Comparison of ENCODE assay signal across 25 cellular contexts in the genomic region with DNA sequence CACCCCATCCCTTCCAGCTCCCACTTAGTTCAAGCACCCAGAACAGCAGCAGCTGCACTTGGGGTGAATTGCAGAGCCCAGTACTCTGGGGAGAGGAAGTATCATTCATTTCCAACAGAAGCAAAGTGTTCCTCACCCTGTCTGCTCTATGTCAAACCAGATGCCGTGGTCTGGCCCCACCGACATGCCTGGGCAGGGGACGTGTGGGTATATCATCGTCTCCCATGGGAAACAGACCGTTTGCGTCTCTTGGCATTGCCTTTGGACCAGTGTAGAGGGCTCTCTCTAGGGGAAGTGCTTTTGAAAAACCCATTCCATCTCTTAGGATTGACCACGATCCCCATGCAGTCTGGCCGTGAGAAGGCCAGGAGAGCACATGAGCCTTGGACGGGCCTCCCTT. TPM values are rescaled to one million over a fixed set of nuclear protein-coding genes. Genes with fewer than 3 reads are reported as not detected.
"Had no signal": no experiment of that assay in that cellular context is flagged by ENCODE, and none has a peak within 500 bp of the region (broad histone marks: within the 10 kb centered on the region; RNA-seq: fewer than 3 reads in every experiment).

No MANE protein-coding gene starts in this region.

- ATAC-seq: activated CD4-positive, alpha-beta T cell treated with anti-CD3 and anti-CD28 coated beads for 36 hours; activated CD8-positive, alpha-beta T cell treated with anti-CD3 and anti-CD28 coated beads for 36 hours; K562; Panc1 had no signal

- H3K27me3 ChIP-seq: brain microvascular endothelial cell, SJCRH30 had no signal

- H3K4me3 ChIP-seq: K562, SJCRH30 had no signal

- DNase-seq: activated CD4-positive, alpha-beta T cell treated with anti-CD3 and anti-CD28 coated beads for 36 hours; activated CD4-positive, alpha-beta T cell treated with anti-CD3 and anti-CD28 coated beads, Interleukin-2, amount 50 U/mL, for 1 hour; activated CD8-positive, alpha-beta memory T cell treated with anti-CD3 and anti-CD28 coated beads, Interleukin-2, amount 50 U/mL, for 4 hours; activated CD8-positive, alpha-beta T cell treated with anti-CD3 and anti-CD28 coated beads for 36 hours; activated effector memory CD4-positive, alpha-beta T cell treated with Interleukin-2 at 50 U/mL for 16 hours; activated naive CD4-positive, alpha-beta T cell; amygdala; brain microvascular endothelial cell; Karpas-422; NCI-H1092; NCI-H1417; NCI-H1930; NCI-H226; NCI-H526; NCI-H774; OCI-M1; Right ventricle myocardium superior; RPMI8226; SJCRH30; SK-N-SH; T-helper 1 cell; WERI-Rb-1 had no signal

- H3K9me3 ChIP-seq: SJCRH30, SK-N-SH had no signal

- H3K36me3 ChIP-seq: brain microvascular endothelial cell, SJCRH30, WERI-Rb-1 had no signal

- H3K4me1 ChIP-seq: SJCRH30 had no signal

- H3K27ac ChIP-seq: brain microvascular endothelial cell, SJCRH30, WERI-Rb-1 had no signal

RNA-seq across cellular contexts. Expression of a gene that starts 1.1 kb away (rescaled TPM):
- total RNA-seq: NCI-H460, SJCRH30 had no signal
